Comparison of ENCODE assay signal across 25 cellular contexts in genomic region chr20:1997483-1998192, GRCh38. TPM values are rescaled to one million over a fixed set of nuclear protein-coding genes. Genes with fewer than 3 reads are reported as not detected.
"Had no signal": no experiment of that assay in that cellular context is flagged by ENCODE, and none has a peak within 500 bp of the region (broad histone marks: within the 10 kb centered on the region; RNA-seq: fewer than 3 reads in every experiment).

No MANE protein-coding gene starts in this region.

- H3K36me3 ChIP-seq: MG63 had no signal

- DNase-seq: IMR-90, Karpas-422, KG1, MG63, NCI-H1092, NCI-H1105 treated with DMSO at 0.1 percent for 48 hours, NCI-H1417 treated with DMSO at 0.1 percent for 48 hours, NCI-H146, NCI-H1694 treated with DMSO at 0.1 percent for 48 hours, NCI-H1930, NCI-H2081, NCI-H2107, NCI-H226, NCI-H446, NCI-H510A, NCI-H524 treated with DMSO at 0.1 percent for 48 hours, NCI-H69, NCI-H774, SHP77, SK-N-SH, SW 1271 had no signal

- H3K4me3 ChIP-seq: MG63 had no signal

- H3K9me3 ChIP-seq: MG63, SK-N-SH had no signal

- H3K9ac ChIP-seq: SK-N-SH had no signal

- FAIRE-seq: HepG2 had no signal

- H3K27me3 ChIP-seq: MG63 had no signal

- H3K27ac ChIP-seq: RWPE1 had no signal

- H3K4me2 ChIP-seq: SK-N-SH had no signal

RNA-seq across cellular contexts. Expression of gene PDYN, which starts 3.8 kb away (rescaled TPM):
- total RNA-seq: HepG2, HT-29, IMR-90, SK-MEL-5 had no signal
- polyA plus RNA-seq: HepG2, IMR-90, SK-N-SH had no signal
